Comparison of ENCODE assay signal across 3 cellular contexts in genomic region chr5:3449481-3449880, GRCh38.
"Had no signal": no experiment of that assay in that cellular context is flagged by ENCODE, and none has a peak within 500 bp of the region (broad histone marks: within the 10 kb centered on the region; RNA-seq: fewer than 3 reads in every experiment).

No MANE protein-coding gene starts in this region.

- DNase-seq: GDM1, GF-D8 had no signal

- H3K4me3 ChIP-seq: GM12878 had no signal

- ATAC-seq: GM12878 had no signal
